1 cellular context compared by ENCODE assay signal in genomic region chr17:46138470-46138869, GRCh38.
TF ChIP-seq lines count a peak whose summit lies in the region.

No MANE protein-coding gene starts in this region.

TF ChIP-seq in HepG2, 621 proteins besides CTCF, POLR2A, EP300 and RAD21:
- TF ChIP-seq, protein P1, sequence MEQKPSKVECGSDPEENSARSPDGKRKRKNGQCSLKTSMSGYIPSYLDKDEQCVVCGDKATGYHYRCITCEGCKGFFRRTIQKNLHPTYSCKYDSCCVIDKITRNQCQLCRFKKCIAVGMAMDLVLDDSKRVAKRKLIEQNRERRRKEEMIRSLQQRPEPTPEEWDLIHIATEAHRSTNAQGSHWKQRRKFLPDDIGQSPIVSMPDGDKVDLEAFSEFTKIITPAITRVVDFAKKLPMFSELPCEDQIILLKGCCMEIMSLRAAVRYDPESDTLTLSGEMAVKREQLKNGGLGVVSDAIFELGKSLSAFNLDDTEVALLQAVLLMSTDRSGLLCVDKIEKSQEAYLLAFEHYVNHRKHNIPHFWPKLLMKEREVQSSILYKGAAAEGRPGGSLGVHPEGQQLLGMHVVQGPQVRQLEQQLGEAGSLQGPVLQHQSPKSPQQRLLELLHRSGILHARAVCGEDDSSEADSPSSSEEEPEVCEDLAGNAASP (CRISPR knock-in tag; IDR thresholded peaks at IDR 0.05; ENCODE audit: borderline replicate concordance) = peak; percentile 11; the same call in 1 of the 2 replicates
- TF ChIP-seq HNF4A (CRISPR knock-in tag; IDR thresholded peaks at IDR 0.05) (peak; percentile 68), KLF15 (CRISPR knock-in tag; IDR thresholded peaks at IDR 0.05; ENCODE audit: borderline replicate concordance) (no peak), ZNF225 (CRISPR knock-in tag; IDR thresholded peaks at IDR 0.05) (no peak), PLSCR1 (CRISPR knock-in tag; IDR thresholded peaks at IDR 0.05; ENCODE audit: borderline replicate concordance) (no peak), RCOR2 (CRISPR knock-in tag; IDR thresholded peaks at IDR 0.05) (no peak), SMAD3 (CRISPR knock-in tag; IDR thresholded peaks at IDR 0.05) (no peak), ZEB1 (IDR thresholded peaks at IDR 0.05; ENCODE audit: insufficient replicate concordance, low read depth) (peak; percentile 39), ZBTB46 (CRISPR knock-in tag; IDR thresholded peaks at IDR 0.05; ENCODE audit: borderline replicate concordance) (no peak), GLMP (CRISPR knock-in tag; IDR thresholded peaks at IDR 0.05; ENCODE audit: borderline replicate concordance) (no peak), MXD4 (CRISPR knock-in tag; IDR thresholded peaks at IDR 0.05) (0 out of 2 replicates have a peak, but pooled peaks have one; percentile 11), ZNF619 (CRISPR knock-in tag; IDR thresholded peaks at IDR 0.05) (no peak), JUN (CRISPR knock-in tag; IDR thresholded peaks at IDR 0.05) (no peak), MIXL1 (CRISPR knock-in tag; IDR thresholded peaks at IDR 0.05) (peak; percentile 15; the same call in 1 of the 2 replicates), RELA (CRISPR knock-in tag; IDR thresholded peaks at IDR 0.05) (no peak), ARID5B (CRISPR knock-in tag; IDR thresholded peaks at IDR 0.05) (0 out of 2 replicates have a peak, but pooled peaks have one; percentile 18), ZNF891 (CRISPR knock-in tag; IDR thresholded peaks at IDR 0.05) (no peak), HNF4G (IDR thresholded peaks at IDR 0.05; ENCODE audit: borderline replicate concordance, low read depth, low read length) (peak; percentile 40; the same call in 1 of the 2 replicates), HNF4G (CRISPR knock-in tag; IDR thresholded peaks at IDR 0.05; ENCODE audit: borderline replicate concordance, low read depth) (no peak), ZNF350 (CRISPR knock-in tag; IDR thresholded peaks at IDR 0.05; ENCODE audit: borderline replicate concordance, low read depth) (no peak), ZNF850 (CRISPR knock-in tag; conservative IDR thresholded peaks at IDR 0.05) (no peak)
- TF ChIP-seq, protein P2, sequence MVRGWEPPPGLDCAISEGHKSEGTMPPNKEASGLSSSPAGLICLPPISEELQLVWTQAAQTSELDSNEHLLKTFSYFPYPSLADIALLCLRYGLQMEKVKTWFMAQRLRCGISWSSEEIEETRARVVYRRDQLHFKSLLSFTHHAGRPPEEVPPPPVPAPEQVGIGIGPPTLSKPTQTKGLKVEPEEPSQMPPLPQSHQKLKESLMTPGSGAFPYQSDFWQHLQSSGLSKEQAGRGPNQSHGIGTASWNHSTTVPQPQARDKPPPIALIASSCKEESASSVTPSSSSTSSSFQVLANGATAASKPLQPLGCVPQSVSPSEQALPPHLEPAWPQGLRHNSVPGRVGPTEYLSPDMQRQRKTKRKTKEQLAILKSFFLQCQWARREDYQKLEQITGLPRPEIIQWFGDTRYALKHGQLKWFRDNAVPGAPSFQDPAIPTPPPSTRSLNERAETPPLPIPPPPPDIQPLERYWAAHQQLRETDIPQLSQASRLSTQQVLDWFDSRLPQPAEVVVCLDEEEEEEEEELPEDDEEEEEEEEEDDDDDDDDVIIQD (CRISPR knock-in tag; IDR thresholded peaks at IDR 0.05; ENCODE audit: low read depth) = 0 out of 2 replicates have a peak, but pooled peaks have one; percentile 23
- TF ChIP-seq, protein P3, sequence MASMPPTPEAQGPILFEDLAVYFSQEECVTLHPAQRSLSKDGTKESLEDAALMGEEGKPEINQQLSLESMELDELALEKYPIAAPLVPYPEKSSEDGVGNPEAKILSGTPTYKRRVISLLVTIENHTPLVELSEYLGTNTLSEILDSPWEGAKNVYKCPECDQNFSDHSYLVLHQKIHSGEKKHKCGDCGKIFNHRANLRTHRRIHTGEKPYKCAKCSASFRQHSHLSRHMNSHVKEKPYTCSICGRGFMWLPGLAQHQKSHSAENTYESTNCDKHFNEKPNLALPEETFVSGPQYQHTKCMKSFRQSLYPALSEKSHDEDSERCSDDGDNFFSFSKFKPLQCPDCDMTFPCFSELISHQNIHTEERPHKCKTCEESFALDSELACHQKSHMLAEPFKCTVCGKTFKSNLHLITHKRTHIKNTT (CRISPR knock-in tag; IDR thresholded peaks at IDR 0.05) = no peak
